ENCODE assay signal across 14 cellular contexts in genomic region chr21:43768868-43769167, GRCh38. TPM values are rescaled to one million over a fixed set of nuclear protein-coding genes. Genes with fewer than 3 reads are reported as not detected.
DNase-seq lines count a peak whose midpoint lies in the region; ATAC-seq, FAIRE-seq and TF ChIP-seq lines count a peak whose summit lies in the region.
"Had no signal": no experiment of that assay in that cellular context is flagged by ENCODE, and none has a peak within 500 bp of the region (broad histone marks: within the 10 kb centered on the region; RNA-seq: fewer than 3 reads in every experiment).

No MANE protein-coding gene starts in this region.

- ATAC-seq in A549 (peak; percentile 3 to 6; a peak in 3 of 6 replicates), HG03095 (IDR thresholded peaks at IDR 0.05; ENCODE audit: unreplicated experiment) (no peak)

- H3K4me3 Mint-ChIP-seq in nephron: no peak overlapping the region

- H3K27ac Mint-ChIP-seq in nephron: peak overlapping the region; percentile 1 to 64 (median 4)

- peaks cover 13% of the 10 kb centered on the region for H3K36me3 Mint-ChIP-seq in nephron (ENCODE audit: low read depth)

- POLR2A ChIA-PET in A549 (lab: Yijun Ruan, JAX): no interaction called here

- H3K27me3 ChIP-seq in HUES48 (ENCODE audit: control insufficient read depth, insufficient read depth, low read length): no peaks in the 10 kb centered on the region
- H3K27me3 ChIP-seq: breast epithelium, MG63, ovary had no signal

- H3K4me3 ChIP-seq in A549 (no peak overlapping the region), HUES48 (ENCODE audit: low read depth, low read length) (no peak overlapping the region)
- H3K4me3 ChIP-seq: breast epithelium, lung, MG63, ovary had no signal

- no peaks in the 10 kb centered on the region for H3K9me3 Mint-ChIP-seq in nephron

- TF ChIP-seq CTCF in A549 (IDR thresholded peaks at IDR 0.05): no peak
- no peak for TF ChIP-seq CTCF in nephron (IDR thresholded peaks at IDR 0.05; ENCODE audit: unreplicated experiment in 3 of 3)

- H3K9ac ChIP-seq in HUES48 (ENCODE audit: low read depth, low read length): no peak overlapping the region

- H3K27ac ChIP-seq in A549 (peak overlapping the region; percentile 94 to 97), HUES48 (ENCODE audit: low read depth, low read length) (peak overlapping the region; percentile 67)
- H3K27ac ChIP-seq: ovary had no signal

- TF ChIP-seq POLR2A in A549 (IDR thresholded peaks at IDR 0.05; ENCODE audit: low read length): no peak
- TF ChIP-seq POLR2A in erythroblast (IDR thresholded peaks at IDR 0.05; ENCODE audit: low read length): no peak

- TF ChIP-seq EP300 in A549 (IDR thresholded peaks at IDR 0.05): no peak

- TF ChIP-seq RAD21 in A549 (conservative IDR thresholded peaks at IDR 0.05 in 1 of 2, IDR thresholded peaks at IDR 0.05 in 1 of 2): no peak

- peaks cover 48% of the 10 kb centered on the region for H3K4me1 ChIP-seq in A549
- peaks cover 27% of the 10 kb centered on the region for H3K4me1 ChIP-seq in HUES48 (ENCODE audit: control insufficient read depth, insufficient read depth, low read length)
- H3K4me1 ChIP-seq: breast epithelium had no signal

- CTCF ChIA-PET in A549 (lab: Yijun Ruan, JAX): interaction anchor here (1.2 kb wide), 1 partner anchor 20 kb away, joined by 6 read pairs; the partner anchor contains the start of gene RRP1

- no peak for FAIRE-seq in A549 (lab: Jason Lieb, UNC)

- DNase-seq in A549 (ENCODE audit: low read depth in 1 of 2, low spot score in 1 of 2) (no peak), cerebellum (ENCODE audit: low spot score) (peak; percentile 50), erythroblast (lab: John Stamatoyannopoulos, UW) (no peak), germinal center (ENCODE audit: low spot score) (no peak)
- no peak for DNase-seq in stimulated activated CD4-positive, alpha-beta T cell treated with anti-CD3 and anti-CD28 coated beads, Interleukin-15, amount 100 ng/mL, for 24 hours
- DNase-seq: DMS153, NCI-H2107 had no signal

- 84% methylated on average over 8 of the region's 8 CpGs for WGBS in A549 (ENCODE audit: missing lambda C conversion rate)

- no peaks in the 10 kb centered on the region for H3K9me3 ChIP-seq in A549
- no peaks in the 10 kb centered on the region for H3K9me3 ChIP-seq in HUES48 (ENCODE audit: control insufficient read depth, insufficient read depth, low read length)
- H3K9me3 ChIP-seq: breast epithelium, MG63, ovary had no signal

- no peaks in the 10 kb centered on the region for H3K27me3 Mint-ChIP-seq in nephron (ENCODE audit: low read depth)

- peaks cover 9% of the 10 kb centered on the region for H3K36me3 ChIP-seq in HUES48 (ENCODE audit: control insufficient read depth, insufficient read depth, low read length)
- H3K36me3 ChIP-seq: ovary had no signal

- peak overlapping the region; percentile 62; the same call in 2 of the 3 replicates for H3K4me2 ChIP-seq in A549

- H3K4me1 Mint-ChIP-seq in nephron: peaks cover 13% of the 10 kb centered on the region

TF ChIP-seq in A549, 52 proteins besides CTCF, POLR2A, EP300 and RAD21:
- TF ChIP-seq HOXB13 (CRISPR knock-in tag; IDR thresholded peaks at IDR 0.05; ENCODE audit: low read depth) (no peak), FOSB (CRISPR knock-in tag; IDR thresholded peaks at IDR 0.05) (peak; percentile 48; the same call in 1 of the 2 replicates)

RNA-seq across cellular contexts. Expression of gene CSTB, which starts 7.3 kb away (rescaled TPM):
- polyA plus RNA-seq in A549 (2011; rRNA removed): 42.9 and 51.5 TPM in 2 replicates
- 90.6 and 103 TPM in 2 replicates for polyA plus RNA-seq in A549 (2012; cell fraction: cytosol; rRNA removed)
- 29.1 and 41.0 TPM in 2 replicates for polyA plus RNA-seq in A549 (2012; cell fraction: nucleus; rRNA removed)
- polyA plus RNA-seq in A549 (2017; fragmentation: RNase III; extraction: RNeasy Plus Mini Kit Qiagen cat#74134 plus additional on column Dnase treatment): 94.1 to 102 TPM (median 101 TPM) in 3 replicates
- 16.5 and 23.7 TPM in 2 replicates for polyA minus RNA-seq in A549 (2011; rRNA and poly(A)+ RNA removed)
- total RNA-seq in cerebellum: 4.4 TPM

RNA-seq across cellular contexts. Expression of gene RRP1, which starts 20.6 kb away (rescaled TPM):
- polyA plus RNA-seq in A549 (2011; rRNA removed) (15.4 and 16.8 TPM in 2 replicates), A549 (2017; fragmentation: RNase III; extraction: RNeasy Plus Mini Kit Qiagen cat#74134 plus additional on column Dnase treatment) (26.3 to 29.5 TPM (median 28.2 TPM) in 3 replicates)
- 21.1 and 22.1 TPM in 2 replicates for polyA plus RNA-seq in A549 (2012; cell fraction: cytosol; rRNA removed)
- polyA plus RNA-seq in A549 (2012; cell fraction: nucleus; rRNA removed): 36.0 and 38.9 TPM in 2 replicates
- 14.5 and 16.5 TPM in 2 replicates for polyA minus RNA-seq in A549 (2011; rRNA and poly(A)+ RNA removed)
- 16.7 TPM for total RNA-seq in cerebellum

RNA-seq across cellular contexts. Expression of gene PDXK, which starts 49.9 kb away (rescaled TPM):
- 252 and 292 TPM in 2 replicates for polyA plus RNA-seq in A549 (2011; rRNA removed)
- polyA plus RNA-seq in A549 (2012; cell fraction: cytosol; rRNA removed): 331 and 370 TPM in 2 replicates
- polyA plus RNA-seq in A549 (2012; cell fraction: nucleus; rRNA removed): 322 and 326 TPM in 2 replicates
- 189 to 220 TPM (median 214 TPM) in 3 replicates for polyA plus RNA-seq in A549 (2017; fragmentation: RNase III; extraction: RNeasy Plus Mini Kit Qiagen cat#74134 plus additional on column Dnase treatment)
- polyA minus RNA-seq in A549 (2011; rRNA and poly(A)+ RNA removed): 336 and 363 TPM in 2 replicates
- 24.2 TPM for total RNA-seq in cerebellum
